9 cellular contexts compared by ENCODE assay signal in genomic region chr15:41967506-41968206, GRCh38. TPM values are rescaled to one million over a fixed set of nuclear protein-coding genes. Genes with fewer than 3 reads are reported as not detected.
DNase-seq lines count a peak whose midpoint lies in the region; ATAC-seq lines count a peak whose summit lies in the region.
"Had no signal": no experiment of that assay in that cellular context is flagged by ENCODE, and none has a peak within 500 bp of the region (broad histone marks: within the 10 kb centered on the region; RNA-seq: fewer than 3 reads in every experiment).

No MANE protein-coding gene starts in this region.

- peak overlapping the region in 1 of 2 donors; percentile 19 for H3K4me3 Mint-ChIP-seq in effector memory CD8-positive, alpha-beta T cell
- H3K4me3 Mint-ChIP-seq: activated naive CD8-positive, alpha-beta T cell had no signal

- H4K91ac ChIP-seq in trophoblast cell (ENCODE audit: low read depth, low read length) = no peak overlapping the region

- H3K9me3 ChIP-seq in trophoblast cell (ENCODE audit: insufficient read depth, low read depth, low read length) = peaks cover 4% of the 10 kb centered on the region

- peaks cover 36 to 40% of the 10 kb centered on the region in 2 donors for H3K4me1 Mint-ChIP-seq in effector memory CD8-positive, alpha-beta T cell (ENCODE audit: low read depth in 2 of 2)

- H3K4ac ChIP-seq in trophoblast cell (ENCODE audit: low read depth, low read length) = no peak overlapping the region

- H3K4me1 ChIP-seq in trophoblast cell (ENCODE audit: control insufficient read depth in 1 of 2, insufficient read depth in 2 of 2, low read length in 2 of 2) = peaks cover 17 to 23% of the 10 kb centered on the region in 2 experiments

- WGBS in trophoblast cell (ENCODE audit: extremely low coverage, insufficient coverage, insufficient read length) = no CpG with 5 or more reads among the region's 4 CpGs

- no peak overlapping the region for H3K4me3 ChIP-seq in trophoblast cell (ENCODE audit: low read depth, low read length)

- no peaks in the 10 kb centered on the region for H3K27me3 ChIP-seq in trophoblast cell (ENCODE audit: insufficient read depth, low read length)

- no peak overlapping the region for H2AK5ac ChIP-seq in trophoblast cell (ENCODE audit: low read length)

- H3K36me3 Mint-ChIP-seq in effector memory CD8-positive, alpha-beta T cell (ENCODE audit: insufficient read depth) = peaks cover 42% of the 10 kb centered on the region
- H3K36me3 Mint-ChIP-seq: activated naive CD8-positive, alpha-beta T cell had no signal

- no peak overlapping the region for H2BK12ac ChIP-seq in trophoblast cell (ENCODE audit: low read length)

- ATAC-seq in effector memory CD8-positive, alpha-beta T cell (replicated peaks) = no peak
- ATAC-seq in HG03457 (IDR thresholded peaks at IDR 0.05; ENCODE audit: unreplicated experiment) (no peak), HG03097 (IDR thresholded peaks at IDR 0.05; ENCODE audit: low FRiP score, unreplicated experiment) (no peak), HG03135 (IDR thresholded peaks at IDR 0.05; ENCODE audit: unreplicated experiment) (no peak)

- H3K36me3 ChIP-seq in trophoblast cell (ENCODE audit: control insufficient read depth in 1 of 2, insufficient read depth in 2 of 2, low read length in 2 of 2) = peaks cover 2 to 3% of the 10 kb centered on the region in 2 experiments

- peaks cover 14% of the 10 kb centered on the region for H3K79me2 ChIP-seq in trophoblast cell (ENCODE audit: control insufficient read depth, insufficient read depth, low read length, poor library complexity)

- H3K27me3 Mint-ChIP-seq in effector memory CD8-positive, alpha-beta T cell = no peaks in the 10 kb centered on the region
- H3K27me3 Mint-ChIP-seq: activated naive CD8-positive, alpha-beta T cell had no signal

- H2AFZ ChIP-seq in trophoblast cell (ENCODE audit: insufficient read depth, low read length, poor library complexity) = no peak overlapping the region

- no peak overlapping the region for H2BK5ac ChIP-seq in trophoblast cell (ENCODE audit: low read depth, low read length, poor library complexity)

- H3K4me2 ChIP-seq in trophoblast cell (ENCODE audit: low read length) = no peak overlapping the region

- no peak overlapping the region for H2BK120ac ChIP-seq in trophoblast cell (ENCODE audit: insufficient read depth, low read length, poor library complexity)

- DNase-seq in Daoy (ENCODE audit: low read depth) = peak; percentile 71
- DNase-seq in NCI-H82 treated with DMSO at 0.1 percent for 48 hours (lab: John Stamatoyannopoulos, UW; ENCODE audit: unreplicated experiment) = peak; percentile 23
- DNase-seq in effector memory CD8-positive, alpha-beta T cell = no peak
- DNase-seq in trophoblast cell = peak; percentile 10 to 34
- no peak for DNase-seq in DMS153 (lab: John Stamatoyannopoulos, UW)

- no peaks in the 10 kb centered on the region for H3K9me3 Mint-ChIP-seq in effector memory CD8-positive, alpha-beta T cell

- H3K14ac ChIP-seq in trophoblast cell (ENCODE audit: low read length) = no peak overlapping the region

- H3K27ac ChIP-seq in trophoblast cell (ENCODE audit: low read depth, low read length) = no peak overlapping the region

- no peak overlapping the region for H4K8ac ChIP-seq in trophoblast cell (ENCODE audit: low read depth, low read length)

- H3K79me1 ChIP-seq in trophoblast cell (ENCODE audit: low read length) = peaks cover 7% of the 10 kb centered on the region

- H3K27ac Mint-ChIP-seq in effector memory CD8-positive, alpha-beta T cell = peak overlapping the region; percentile 7 to 89

- no peak overlapping the region for H4K12ac ChIP-seq in trophoblast cell (ENCODE audit: low read depth, low read length)

- H3K23ac ChIP-seq in trophoblast cell (ENCODE audit: low read length) = no peak overlapping the region

- no peak overlapping the region for H3K9ac ChIP-seq in trophoblast cell (ENCODE audit: low read length)

- H3K18ac ChIP-seq in trophoblast cell (ENCODE audit: low read length) = no peak overlapping the region

RNA-seq across cellular contexts. Expression of gene EHD4, which starts 4.7 kb away (rescaled TPM):
- total RNA-seq in Daoy (2014; rRNA removed; shearing (Covaris generic)) = 21.9 and 26.9 TPM in 2 replicates
- 18.8 and 19.6 TPM in 2 replicates for polyA plus RNA-seq in trophoblast cell (2013)

RNA-seq across cellular contexts. Expression of gene PLA2G4E, which starts 53.2 kb away (rescaled TPM):
- not detected in 2 replicates for total RNA-seq in Daoy (2014; rRNA removed; shearing (Covaris generic))
- polyA plus RNA-seq in trophoblast cell (2013) = not detected in 2 replicates

Comparison
In these comparisons a context has a peak if more than half of its experiments do, and no peak if none do; other contexts are left out.
1. DNase-seq: peak in Daoy (single experiment), NCI-H82 treated with DMSO at 0.1 percent for 48 hours (single experiment) and trophoblast cell (2 of 2); none in effector memory CD8-positive, alpha-beta T cell (0 of 3) and DMS153 (single experiment).